8 cellular contexts compared by ENCODE assay signal in the genomic region with DNA sequence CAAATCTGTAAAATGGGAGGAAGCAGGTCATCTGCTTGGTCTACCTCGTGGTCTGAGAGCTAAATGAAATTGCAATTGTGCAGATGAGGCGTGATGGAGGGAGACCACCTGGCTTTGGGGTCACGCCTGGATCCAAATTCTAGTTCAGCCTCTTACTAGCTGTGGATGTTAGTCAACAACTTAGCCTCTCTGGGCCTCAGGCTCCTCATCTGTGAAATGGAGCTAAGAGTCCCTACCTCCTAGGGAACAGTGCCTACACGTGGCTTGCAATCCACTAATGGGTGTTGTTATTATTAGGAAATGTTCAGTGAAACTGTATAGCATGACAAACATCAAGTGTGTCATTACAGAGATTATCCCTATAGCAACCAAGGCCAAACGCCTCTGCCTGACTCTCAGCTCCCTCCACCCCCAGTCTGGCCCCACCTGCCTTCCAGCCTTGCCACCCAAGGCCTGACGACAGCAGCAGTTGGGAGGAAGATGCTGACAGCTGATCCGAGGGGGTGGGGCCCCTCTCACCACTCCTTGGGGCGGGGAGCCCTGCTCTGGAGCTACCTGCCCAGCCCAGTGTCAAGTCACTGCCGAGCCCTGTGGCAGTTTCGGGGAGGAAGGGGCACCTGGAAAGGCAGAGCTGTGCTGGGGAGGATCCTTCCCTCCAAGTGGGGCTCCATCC. TPM values are rescaled to one million over a fixed set of nuclear protein-coding genes. Genes with fewer than 3 reads are reported as not detected.
DNase-seq lines count a peak whose midpoint lies in the region; ATAC-seq and TF ChIP-seq lines count a peak whose summit lies in the region.

No MANE protein-coding gene starts in this region.

- no peaks in the 10 kb centered on the region for H3K27me3 ChIP-seq in upper lobe of right lung

- no peaks in the 10 kb centered on the region for H3K36me3 ChIP-seq in upper lobe of right lung

- peaks cover 17% of the 10 kb centered on the region for H3K4me1 Mint-ChIP-seq in activated naive CD8-positive, alpha-beta T cell treated with anti-CD3 and anti-CD28 coated beads, Interleukin-2, amount 50 U/mL, for 24 hours
- peaks cover 6 to 16% (median 13%) of the 10 kb centered on the region in 3 donors for H3K4me1 Mint-ChIP-seq in T-cell

- intact Hi-C loops in upper lobe of right lung (cut with DNase I) = no loop called here

- no peaks in the 10 kb centered on the region for H3K9me3 ChIP-seq in upper lobe of right lung

- CTCF ChIA-PET in T-cell (lab: Charles Lee) = interaction anchor here in 1 of 2 donors (0.7 kb wide), 1 partner anchor 177 kb away, joined by 3 read pairs; no protein-coding TSS in a partner anchor

- DNase-seq in Daoy (ENCODE audit: low read depth) (peak; percentile 95), NCI-H2081 (lab: John Stamatoyannopoulos, UW) (peak; percentile 40 to 71), kidney glomerular epithelial cell (lab: John Stamatoyannopoulos, UW) (peak; percentile 25), upper lobe of right lung (peak; percentile 81), superior temporal gyrus (ENCODE audit: extremely low spot score) (no peak), T-cell (no peak), epidermal melanocyte (ENCODE audit: insufficient read length, low spot score) (no peak)
- peak; percentile 27 for DNase-seq in activated naive CD8-positive, alpha-beta T cell treated with anti-CD3 and anti-CD28 coated beads, Interleukin-2, amount 50 U/mL, for 24 hours

- no peak overlapping the region for H3K4me3 ChIP-seq in upper lobe of right lung

- H3K27ac Mint-ChIP-seq in activated naive CD8-positive, alpha-beta T cell treated with anti-CD3 and anti-CD28 coated beads, Interleukin-2, amount 50 U/mL, for 24 hours = no peak overlapping the region
- no peak overlapping the region for H3K27ac Mint-ChIP-seq in T-cell

- no peak overlapping the region for H3K27ac ChIP-seq in upper lobe of right lung

- peaks cover 17% of the 10 kb centered on the region for H3K4me1 ChIP-seq in upper lobe of right lung

- TF ChIP-seq CTCF in upper lobe of right lung (IDR thresholded peaks at IDR 0.05) = no peak

- no peaks in the 10 kb centered on the region for H3K9me3 Mint-ChIP-seq in activated naive CD8-positive, alpha-beta T cell treated with anti-CD3 and anti-CD28 coated beads, Interleukin-2, amount 50 U/mL, for 24 hours
- H3K9me3 Mint-ChIP-seq in T-cell = no peaks in the 10 kb centered on the region

- ATAC-seq in activated naive CD8-positive, alpha-beta T cell treated with anti-CD3 and anti-CD28 coated beads, Interleukin-2, amount 50 U/mL, for 24 hours = peak; percentile 44
- ATAC-seq in upper lobe of right lung (peak; percentile 64), T-cell (replicated peaks in 1 of 4) (no peak)

- POLR2A ChIA-PET in T-cell (lab: Charles Lee) = no interaction called here

- H3K36me3 Mint-ChIP-seq in activated naive CD8-positive, alpha-beta T cell treated with anti-CD3 and anti-CD28 coated beads, Interleukin-2, amount 50 U/mL, for 24 hours (ENCODE audit: low read depth) = no peaks in the 10 kb centered on the region
- no peaks in the 10 kb centered on the region for H3K36me3 Mint-ChIP-seq in T-cell

- H3K27me3 Mint-ChIP-seq in activated naive CD8-positive, alpha-beta T cell treated with anti-CD3 and anti-CD28 coated beads, Interleukin-2, amount 50 U/mL, for 24 hours = peaks cover 21% of the 10 kb centered on the region
- peaks cover 4 to 10% of the 10 kb centered on the region in 2 donors for H3K27me3 Mint-ChIP-seq in T-cell

- no peak overlapping the region for H3K4me3 Mint-ChIP-seq in activated naive CD8-positive, alpha-beta T cell treated with anti-CD3 and anti-CD28 coated beads, Interleukin-2, amount 50 U/mL, for 24 hours
- peak overlapping the region in 1 of 3 donors; percentile 66 for H3K4me3 Mint-ChIP-seq in T-cell

RNA-seq across cellular contexts. Expression of a gene that starts 1.7 kb away (rescaled TPM):
- not detected in 2 replicates for total RNA-seq in Daoy (2014; rRNA removed; shearing (Covaris generic))
- 16.7 TPM for total RNA-seq in upper lobe of right lung
- total RNA-seq in T-cell = under 1 TPM in 3 of 5 donors, not detected in 2; 0.59 to 0.88 (median 0.66) TPM

RNA-seq across cellular contexts. Expression of a gene that starts 32.1 kb away (rescaled TPM):
- total RNA-seq in Daoy (2014; rRNA removed; shearing (Covaris generic)) = 0.15 and 1.1 TPM in 2 replicates
- not detected for total RNA-seq in upper lobe of right lung
- total RNA-seq in T-cell = under 1 TPM in 1 of 5 donors, not detected in 4; 0.20 TPM

Comparison
In these comparisons a context has a peak if more than half of its experiments do, and no peak if none do; other contexts are left out.
1. DNase-seq: peak in Daoy (single experiment), NCI-H2081 (2 of 2), activated naive CD8-positive, alpha-beta T cell treated with anti-CD3 and anti-CD28 coated beads, Interleukin-2, amount 50 U/mL, for 24 hours (single experiment), kidney glomerular epithelial cell (single experiment) and upper lobe of right lung (single experiment); none in superior temporal gyrus (single experiment), T-cell (0 of 34) and epidermal melanocyte (single experiment).
2. ATAC-seq: peak in activated naive CD8-positive, alpha-beta T cell treated with anti-CD3 and anti-CD28 coated beads, Interleukin-2, amount 50 U/mL, for 24 hours (single experiment) and upper lobe of right lung (single experiment); none in T-cell (0 of 4).